ENCODE assay signal across 10 cellular contexts in genomic region chr1:165637427-165637826, GRCh38. TPM values are rescaled to one million over a fixed set of nuclear protein-coding genes. Genes with fewer than 3 reads are reported as not detected.
DNase-seq lines count a peak whose midpoint lies in the region; ATAC-seq and TF ChIP-seq lines count a peak whose summit lies in the region.
"Had no signal": no experiment of that assay in that cellular context is flagged by ENCODE, and none has a peak within 500 bp of the region (broad histone marks: within the 10 kb centered on the region; RNA-seq: fewer than 3 reads in every experiment).

No MANE protein-coding gene starts in this region.

- peak overlapping the region; percentile 67 for H3K27ac ChIP-seq in GM23248
- H3K27ac ChIP-seq in colonic mucosa: peak overlapping the region; percentile 9

- H3K27ac Mint-ChIP-seq in activated CD4-positive, alpha-beta T cell treated with anti-CD3 and anti-CD28 coated beads, Interleukin-2, amount 10 ng/mL, durations not matched to agents 7 days and 5 days: no peak overlapping the region
- H3K27ac Mint-ChIP-seq: activated B cell treated with CpG ODN at 0.5 μM for 24 hours, progenitor cell of endocrine pancreas had no signal

- peak; percentile 78 for DNase-seq in GM23248
- DNase-seq in colonic mucosa: peak; percentile 46
- peak; percentile 75 for DNase-seq in iris pigment epithelial cell (ENCODE audit: low read depth)
- DNase-seq in skeletal muscle cell (ENCODE audit: low read depth): peak; percentile 69
- no peak for DNase-seq in activated CD4-positive, alpha-beta T cell treated with anti-CD3 and anti-CD28 coated beads, Interleukin-2, amount 10 ng/mL, durations not matched to agents 7 days and 5 days
- no peak for DNase-seq in NCI-H1092 treated with DMSO at 0.1 percent for 48 hours (lab: John Stamatoyannopoulos, UW)
- DNase-seq in NCI-H1417 (lab: John Stamatoyannopoulos, UW): no peak
- DNase-seq: activated B cell treated with CpG ODN at 0.5 μM for 24 hours had no signal

- H3K4me1 Mint-ChIP-seq in activated CD4-positive, alpha-beta T cell treated with anti-CD3 and anti-CD28 coated beads, Interleukin-2, amount 10 ng/mL, durations not matched to agents 7 days and 5 days: peaks cover 30% of the 10 kb centered on the region

- peaks cover 40% of the 10 kb centered on the region for H3F3A ChIP-seq in GM23248 (ENCODE audit: insufficient read depth)

- no peaks in the 10 kb centered on the region for H3K9me2 ChIP-seq in GM23248 (ENCODE audit: insufficient read depth)

- peaks cover 95% of the 10 kb centered on the region for H3K79me2 ChIP-seq in GM23248 (ENCODE audit: insufficient read depth)

- H3K4me1 ChIP-seq in GM23248 (ENCODE audit: insufficient read depth) (peaks cover 75% of the 10 kb centered on the region), colonic mucosa (peaks cover 8% of the 10 kb centered on the region)

- H2AFZ ChIP-seq in GM23248: no peak overlapping the region

- no peak for TF ChIP-seq CTCF in colonic mucosa (IDR thresholded peaks at IDR 0.05)

- in situ Hi-C loops in GM23248 (cut with MboI): no loop called here

- H3K9me3 ChIP-seq in GM23248 (ENCODE audit: low read depth): no peaks in the 10 kb centered on the region
- no peaks in the 10 kb centered on the region for H3K9me3 ChIP-seq in colonic mucosa

- H3K4me3 Mint-ChIP-seq in activated CD4-positive, alpha-beta T cell treated with anti-CD3 and anti-CD28 coated beads, Interleukin-2, amount 10 ng/mL, durations not matched to agents 7 days and 5 days: no peak overlapping the region
- H3K4me3 Mint-ChIP-seq: activated B cell treated with CpG ODN at 0.5 μM for 24 hours had no signal

- H4K20me1 ChIP-seq in GM23248 (ENCODE audit: insufficient read depth): 0 out of 2 replicates have a peak, but pooled peaks cover 8% of the 10 kb centered on the region

- H3K36me3 Mint-ChIP-seq in activated CD4-positive, alpha-beta T cell treated with anti-CD3 and anti-CD28 coated beads, Interleukin-2, amount 10 ng/mL, durations not matched to agents 7 days and 5 days (ENCODE audit: low read depth): peaks cover 3% of the 10 kb centered on the region

- peak overlapping the region; percentile 33; the same call in 1 of the 2 replicates for H3K9ac ChIP-seq in GM23248
- peak overlapping the region in 1 of 2 donors; percentile 27 for H3K9ac ChIP-seq in colonic mucosa (ENCODE audit: low read depth in 2 of 2, low read length in 2 of 2)

- POLR2A ChIA-PET in activated CD4-positive, alpha-beta T cell treated with anti-CD3 and anti-CD28 coated beads, Interleukin-2, amount 10 ng/mL, durations not matched to agents 7 days and 5 days (lab: Charles Lee): no interaction called here

- no peaks in the 10 kb centered on the region for H3K9me3 Mint-ChIP-seq in activated CD4-positive, alpha-beta T cell treated with anti-CD3 and anti-CD28 coated beads, Interleukin-2, amount 10 ng/mL, durations not matched to agents 7 days and 5 days
- H3K9me3 Mint-ChIP-seq: activated B cell treated with CpG ODN at 0.5 μM for 24 hours had no signal

- no peaks in the 10 kb centered on the region for H3K27me3 ChIP-seq in GM23248 (replicated peaks; ENCODE audit: insufficient read depth)
- no peaks in the 10 kb centered on the region for H3K27me3 ChIP-seq in colonic mucosa

- ATAC-seq in GM21367 (IDR thresholded peaks at IDR 0.05; ENCODE audit: unreplicated experiment): no peak

- H3K36me3 ChIP-seq in GM23248 (ENCODE audit: low read depth) (peaks cover 6% of the 10 kb centered on the region; the same call in 1 of the 2 replicates), colonic mucosa (no peaks in the 10 kb centered on the region)

- CTCF ChIA-PET in activated CD4-positive, alpha-beta T cell treated with anti-CD3 and anti-CD28 coated beads, Interleukin-2, amount 10 ng/mL, durations not matched to agents 7 days and 5 days (lab: Charles Lee): interaction anchor here (1.1 to 1.4 kb wide), 2 partner anchors 9 to 21 kb away, joined by 3 to 6 read pairs; no protein-coding TSS in a partner anchor

- no peaks in the 10 kb centered on the region for H3K27me3 Mint-ChIP-seq in activated CD4-positive, alpha-beta T cell treated with anti-CD3 and anti-CD28 coated beads, Interleukin-2, amount 10 ng/mL, durations not matched to agents 7 days and 5 days
- H3K27me3 Mint-ChIP-seq: activated B cell treated with CpG ODN at 0.5 μM for 24 hours, progenitor cell of endocrine pancreas had no signal

- peak overlapping the region; percentile 52 for H3K4me2 ChIP-seq in GM23248 (ENCODE audit: unreplicated experiment)

- H3K4me3 ChIP-seq in GM23248: 0 out of 2 replicates have a peak overlapping the region, but pooled peaks have one; percentile 7
- no peak overlapping the region for H3K4me3 ChIP-seq in colonic mucosa
- no peak overlapping the region for H3K4me3 ChIP-seq in skeletal muscle cell (ENCODE audit: low read depth, low read length)

- intact Hi-C loops in colonic mucosa (cut with DNase I): loop anchor here (10.0 kb wide), 1 partner anchor 127 kb away; the partner anchor contains the start of gene TMCO1

- 7 to 21% methylated on average over 1 of the region's 1 CpG for WGBS in GM23248 (ENCODE audit: low coverage in 1 of 2, low lambda C conversion rate in 2 of 2, missing lambda C conversion rate in 2 of 2), 2 experiments

RNA-seq across cellular contexts. Expression of gene MGST3, which starts 6.4 kb away (rescaled TPM):
- total RNA-seq in GM23248 (2014; rRNA removed; shearing (Covaris generic)): 165 and 186 TPM in 2 replicates
- 383 and 389 TPM in 2 replicates for polyA plus RNA-seq in GM23248 (2016; fragmentation: Nextera tagmentation; extraction: Ambion mirVana)
- 100 to 1,000 TPM; 338 to 410 TPM for total RNA-seq in colonic mucosa
- 10 to 100 TPM; 61.6 to 65.4 TPM for total RNA-seq in activated CD4-positive, alpha-beta T cell treated with anti-CD3 and anti-CD28 coated beads, Interleukin-2, amount 10 ng/mL, durations not matched to agents 7 days and 5 days

Comparison
In these comparisons a context has a peak if more than half of its experiments do, and no peak if none do; other contexts are left out.
1. DNase-seq: peak in GM23248 (single experiment), colonic mucosa (single experiment), iris pigment epithelial cell (single experiment) and skeletal muscle cell (single experiment); none in activated CD4-positive, alpha-beta T cell treated with anti-CD3 and anti-CD28 coated beads, Interleukin-2, amount 10 ng/mL, durations not matched to agents 7 days and 5 days (single experiment), NCI-H1092 treated with DMSO at 0.1 percent for 48 hours (single experiment) and NCI-H1417 (0 of 3).